In genomic region chr10:7625836-7626235, GRCh38 we compare ENCODE assay signal across 22 cellular contexts. TPM values are rescaled to one million over a fixed set of nuclear protein-coding genes. Genes with fewer than 3 reads are reported as not detected.
DNase-seq lines count a peak whose midpoint lies in the region; ATAC-seq and TF ChIP-seq lines count a peak whose summit lies in the region.
"Had no signal": no experiment of that assay in that cellular context is flagged by ENCODE, and none has a peak within 500 bp of the region (broad histone marks: within the 10 kb centered on the region; RNA-seq: fewer than 3 reads in every experiment).

No MANE protein-coding gene starts in this region.

- H3K27me3 ChIP-seq in esophagus squamous epithelium (no peaks in the 10 kb centered on the region), transverse colon (no peaks in the 10 kb centered on the region)

- intact Hi-C loops in esophagus squamous epithelium (cut with DNase I) (no loop called here), transverse colon (cut with DNase I; ENCODE audit: low total_unique reads) (no loop called here)

- no peaks in the 10 kb centered on the region for H3K36me3 ChIP-seq in esophagus squamous epithelium
- no peaks in the 10 kb centered on the region for H3K36me3 ChIP-seq in transverse colon

- in situ Hi-C loops in transverse colon (cut with MboI; ENCODE audit: low pct_ligation_motif_present in 1 of 4, low pct_unique_long_range_greater_than_20kb in 1 of 4, low sequenced_read_pairs in 3 of 4) = no loop called here

- H3K4me3 ChIP-seq in esophagus squamous epithelium (peak overlapping the region in 1 of 4 donors; percentile 17), transverse colon (no peak overlapping the region)
- H3K4me3 ChIP-seq: smooth muscle cell had no signal

- peak; percentile 21 for DNase-seq in NCI-H226
- DNase-seq in esophagus squamous epithelium (lab: John Stamatoyannopoulos, UW) = no peak
- DNase-seq in omental fat pad (ENCODE audit: low spot score) = no peak
- DNase-seq in transverse colon = peak; percentile 38
- no peak for DNase-seq in SW 1271 (lab: John Stamatoyannopoulos, UW)
- DNase-seq: activated CD8-positive, alpha-beta memory T cell treated with anti-CD3 and anti-CD28 coated beads, Interleukin-2, amount 10 ng/mL, durations not matched to agents 7 days and 5 days; activated naive CD8-positive, alpha-beta T cell treated with anti-CD3 and anti-CD28 coated beads, Interleukin-2, amount 10 ng/mL, durations not matched to agents 7 days and 5 days; Caco-2; EL; head of caudate nucleus; KBM-7; naive B cell; NCI-H1930; NCI-H510A; substantia nigra had no signal

- H3K27ac ChIP-seq in esophagus squamous epithelium = peak overlapping the region; percentile 27 to 85 (median 72)
- H3K27ac ChIP-seq in transverse colon = peak overlapping the region; percentile 63 to 80 (median 70)

- TF ChIP-seq CTCF in esophagus squamous epithelium (IDR thresholded peaks at IDR 0.05) (no peak), omental fat pad (IDR thresholded peaks at IDR 0.05) (no peak), transverse colon (IDR thresholded peaks at IDR 0.05) (no peak)

- 58 to 62% methylated on average over 6 to 7 of the region's 7 CpGs for WGBS in esophagus squamous epithelium, 2 donors
- WGBS in transverse colon (ENCODE audit: low coverage in 1 of 2), 2 donors = 63 to 72% methylated on average over 6 to 7 of the region's 7 CpGs

- peak; percentile 95 for TF ChIP-seq EP300 in transverse colon (IDR thresholded peaks at IDR 0.05; ENCODE audit: low read depth)

- ATAC-seq in omental fat pad (ENCODE audit: low FRiP score) (peak; percentile 77), HG03280 (IDR thresholded peaks at IDR 0.05; ENCODE audit: unreplicated experiment) (no peak), GM21381 (IDR thresholded peaks at IDR 0.05; ENCODE audit: unreplicated experiment) (no peak)
- ATAC-seq: activated CD8-positive, alpha-beta memory T cell treated with anti-CD3 and anti-CD28 coated beads, Interleukin-2, amount 10 ng/mL, durations not matched to agents 7 days and 5 days; activated T-helper 17 cell treated with anti-CD3 and anti-CD28 coated beads, Interleukin-2, amount 50 U/mL, for 72 hours had no signal

- H3K9me3 ChIP-seq in esophagus squamous epithelium (no peaks in the 10 kb centered on the region), transverse colon (no peaks in the 10 kb centered on the region)

- TF ChIP-seq POLR2A in esophagus squamous epithelium (IDR thresholded peaks at IDR 0.05) (no peak), transverse colon (IDR thresholded peaks at IDR 0.05) (no peak)

- H3K4me1 ChIP-seq in esophagus squamous epithelium (peaks cover 0 to 16% (median 9%) of the 10 kb centered on the region in 3 donors), transverse colon (peaks cover 0 to 11% (median 4%) of the 10 kb centered on the region in 4 donors)
- H3K4me1 ChIP-seq: Caco-2 had no signal

RNA-seq across cellular contexts. Expression of gene ITIH5, which starts 40.9 kb away (rescaled TPM):
- total RNA-seq in esophagus squamous epithelium (10 to 100 TPM in 1 of 4 donors, 1 to 10 TPM in 3; 2.2 to 21.4 (median 3.3) TPM), omental fat pad (100 to 1,000 TPM in 2 of 4 donors, 10 to 100 TPM in 2; 50.0 to 263 (median 97.9) TPM), transverse colon (100 to 1,000 TPM in 1 of 4 donors, 10 to 100 TPM in 3; 13.2 to 169 (median 17.0) TPM)
- total RNA-seq: activated CD8-positive, alpha-beta memory T cell treated with anti-CD3 and anti-CD28 coated beads, Interleukin-2, amount 10 ng/mL, durations not matched to agents 7 days and 5 days; activated naive CD8-positive, alpha-beta T cell treated with anti-CD3 and anti-CD28 coated beads, Interleukin-2, amount 10 ng/mL, durations not matched to agents 7 days and 5 days; B cell; bronchial epithelial cell; epithelial cell of proximal tubule had no signal

Comparison
In these comparisons a context has a peak if more than half of its experiments do, and no peak if none do; other contexts are left out.
1. DNase-seq: peak in NCI-H226 (single experiment) and transverse colon (single experiment); none in esophagus squamous epithelium (single experiment), omental fat pad (single experiment) and SW 1271 (0 of 2).